1 cellular context compared by ENCODE assay signal in genomic region chr18:36780748-36781147, GRCh38.
TF ChIP-seq lines count a peak whose summit lies in the region.

No MANE protein-coding gene starts in this region.

TF ChIP-seq in SK-N-SH, 30 proteins besides CTCF, POLR2A, EP300 and RAD21 (continued from another document):
- TF ChIP-seq ZBTB33 (IDR thresholded peaks at IDR 0.05; ENCODE audit: borderline replicate concordance, low read depth) (no peak), YY1 (IDR thresholded peaks at IDR 0.05; ENCODE audit: low read depth) (no peak), MXI1 (IDR thresholded peaks at IDR 0.05; ENCODE audit: low read depth, low read length) (no peak), CHD2 (IDR thresholded peaks at IDR 0.05; ENCODE audit: low read length, partially characterized antibody) (no peak), FOXM1 (IDR thresholded peaks at IDR 0.05; ENCODE audit: low read depth) (no peak), POLR2AphosphoS5 (IDR thresholded peaks at IDR 0.05; ENCODE audit: low read depth, low read length) (no peak), FOSL2 (IDR thresholded peaks at IDR 0.05; ENCODE audit: borderline replicate concordance, low read depth) (no peak), GABPA (IDR thresholded peaks at IDR 0.05; ENCODE audit: low read depth) (no peak), GATA2 (CRISPR knock-in tag; IDR thresholded peaks at IDR 0.05) (no peak), SIN3A (IDR thresholded peaks at IDR 0.05; ENCODE audit: borderline replicate concordance, low read depth, low read length) (no peak), JUND (IDR thresholded peaks at IDR 0.05) (no peak), NFIC (IDR thresholded peaks at IDR 0.05; ENCODE audit: borderline replicate concordance) (no peak), TEAD4 (IDR thresholded peaks at IDR 0.05; ENCODE audit: borderline replicate concordance, insufficient read depth) (no peak), ELF1 (IDR thresholded peaks at IDR 0.05) (no peak)
